Comparison of ENCODE assay signal across 20 cellular contexts in the genomic region with DNA sequence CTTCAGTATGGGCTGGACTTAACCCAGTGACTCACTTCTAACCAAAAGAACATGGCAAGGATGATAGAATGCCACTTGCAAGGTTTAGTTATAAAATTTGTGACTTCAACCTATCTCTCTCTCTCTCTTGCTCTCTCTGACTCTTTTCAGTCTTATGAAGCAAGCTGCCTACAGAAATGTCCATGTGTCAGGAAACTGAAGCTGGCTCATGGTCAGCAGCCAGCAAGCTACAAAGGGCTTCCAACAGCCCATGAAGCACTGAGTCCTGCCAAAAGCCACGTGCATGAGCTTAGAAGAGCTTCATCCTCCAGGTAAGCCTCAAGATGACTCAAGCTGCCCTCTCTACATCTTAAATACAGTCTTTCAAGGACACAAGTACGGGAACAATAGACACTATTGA.
"Had no signal": no experiment of that assay in that cellular context is flagged by ENCODE, and none has a peak within 500 bp of the region (broad histone marks: within the 10 kb centered on the region; RNA-seq: fewer than 3 reads in every experiment).

No MANE protein-coding gene starts in this region.

- H3K9me3 ChIP-seq: SJSA1 had no signal

- H3K4me2 ChIP-seq: KMS-11 had no signal

- H3K4me3 ChIP-seq: K562, SJSA1, SK-N-MC had no signal

- H3K4me1 ChIP-seq: SJSA1 had no signal

- H3K27me3 ChIP-seq: SJSA1 had no signal

- DNase-seq: Kasumi-1, MM.1S, NCI-H1092 treated with DMSO at 0.1 percent for 48 hours, NCI-H1436, NCI-H187, NCI-H2029, NCI-H2081 treated with DMSO at 0.1 percent for 48 hours, NCI-H2227 treated with DMSO at 0.1 percent for 48 hours, NCI-H524, NCI-H526 treated with DMSO at 0.1 percent for 48 hours, NCI-H774, Right ventricle myocardium superior, RPMI8226, SIG-M5 had no signal

- ATAC-seq: K562 had no signal

- FAIRE-seq: HTR-8/SVneo, K562, RCC 7860 had no signal

- H3K27ac ChIP-seq: KMS-11, SJSA1, SK-N-MC had no signal

- H3K36me3 ChIP-seq: SJSA1 had no signal

- H3K9ac ChIP-seq: KMS-11 had no signal
